ENCODE assay signal across 8 cellular contexts in genomic region chr2:127811397-127811860, GRCh38. TPM values are rescaled to one million over a fixed set of nuclear protein-coding genes. Genes with fewer than 3 reads are reported as not detected.
DNase-seq lines count a peak whose midpoint lies in the region; ATAC-seq lines count a peak whose summit lies in the region.

No MANE protein-coding gene starts in this region.

- H3K4me3 ChIP-seq in iPS-11a (ENCODE audit: low read depth, low read length) = peak overlapping the region; percentile 80

- no peak for DNase-seq in activated naive CD8-positive, alpha-beta T cell treated with anti-CD3 and anti-CD28 coated beads, Interleukin-2, amount 10 ng/mL, durations not matched to agents 7 days and 5 days
- no peak for DNase-seq in activated effector memory CD4-positive, alpha-beta T cell treated with anti-CD3 and anti-CD28 coated beads, Interleukin-2, amount 50 U/mL, for 16 hours
- no peak for DNase-seq in NCI-H2107 treated with DMSO at 0.1 percent for 48 hours (lab: John Stamatoyannopoulos, UW; ENCODE audit: unreplicated experiment)

- POLR2A ChIA-PET in activated naive CD8-positive, alpha-beta T cell treated with anti-CD3 and anti-CD28 coated beads, Interleukin-2, amount 10 ng/mL, durations not matched to agents 7 days and 5 days (lab: Charles Lee) = interaction anchor here (0.6 to 2.2 kb wide), 10 partner anchors 10 to 281 kb away, joined by 3 to 9 read pairs (median 4); partner anchors contain the start of genes POLR2D, SFT2D3 and UGGT1

- peak; percentile 45 for ATAC-seq in GM18498 (IDR thresholded peaks at IDR 0.05; ENCODE audit: unreplicated experiment)
- ATAC-seq in HG03097 (IDR thresholded peaks at IDR 0.05; ENCODE audit: low FRiP score, unreplicated experiment) = peak; percentile 36
- ATAC-seq in activated naive CD8-positive, alpha-beta T cell treated with anti-CD3 and anti-CD28 coated beads, Interleukin-2, amount 10 ng/mL, durations not matched to agents 7 days and 5 days (ENCODE audit: low read depth) = peak; percentile 34
- no peak for ATAC-seq in stimulated activated memory B cell treated with anti-CD40 and anti-IgM and Interleukin-4, amounts not matched to agents 10 μg/mL and 1 μg/mL and 100 μg/mL, for 72 hours
- no peak for ATAC-seq in HG03159 (IDR thresholded peaks at IDR 0.05; ENCODE audit: unreplicated experiment)

- peaks cover 10% of the 10 kb centered on the region for H3K27me3 Mint-ChIP-seq in activated naive CD8-positive, alpha-beta T cell treated with anti-CD3 and anti-CD28 coated beads, Interleukin-2, amount 10 ng/mL, durations not matched to agents 7 days and 5 days
- no peaks in the 10 kb centered on the region for H3K27me3 Mint-ChIP-seq in stimulated activated memory B cell treated with anti-CD40 and anti-IgM and Interleukin-4, amounts not matched to agents 10 μg/mL and 1 μg/mL and 100 μg/mL, for 72 hours

- peak overlapping the region; percentile 98 for H3K27ac Mint-ChIP-seq in activated naive CD8-positive, alpha-beta T cell treated with anti-CD3 and anti-CD28 coated beads, Interleukin-2, amount 10 ng/mL, durations not matched to agents 7 days and 5 days
- H3K27ac Mint-ChIP-seq in stimulated activated memory B cell treated with anti-CD40 and anti-IgM and Interleukin-4, amounts not matched to agents 10 μg/mL and 1 μg/mL and 100 μg/mL, for 72 hours = peak overlapping the region; percentile 98

- peaks cover 12% of the 10 kb centered on the region for H3K36me3 Mint-ChIP-seq in activated naive CD8-positive, alpha-beta T cell treated with anti-CD3 and anti-CD28 coated beads, Interleukin-2, amount 10 ng/mL, durations not matched to agents 7 days and 5 days
- peaks cover 5% of the 10 kb centered on the region for H3K36me3 Mint-ChIP-seq in stimulated activated memory B cell treated with anti-CD40 and anti-IgM and Interleukin-4, amounts not matched to agents 10 μg/mL and 1 μg/mL and 100 μg/mL, for 72 hours

- H3K9me3 Mint-ChIP-seq in activated naive CD8-positive, alpha-beta T cell treated with anti-CD3 and anti-CD28 coated beads, Interleukin-2, amount 10 ng/mL, durations not matched to agents 7 days and 5 days = no peaks in the 10 kb centered on the region
- H3K9me3 Mint-ChIP-seq in stimulated activated memory B cell treated with anti-CD40 and anti-IgM and Interleukin-4, amounts not matched to agents 10 μg/mL and 1 μg/mL and 100 μg/mL, for 72 hours = no peaks in the 10 kb centered on the region

- H3K4me3 Mint-ChIP-seq in activated naive CD8-positive, alpha-beta T cell treated with anti-CD3 and anti-CD28 coated beads, Interleukin-2, amount 10 ng/mL, durations not matched to agents 7 days and 5 days = peak overlapping the region; percentile 92
- H3K4me3 Mint-ChIP-seq in stimulated activated memory B cell treated with anti-CD40 and anti-IgM and Interleukin-4, amounts not matched to agents 10 μg/mL and 1 μg/mL and 100 μg/mL, for 72 hours = peak overlapping the region; percentile 93

- H3K4me1 Mint-ChIP-seq in activated naive CD8-positive, alpha-beta T cell treated with anti-CD3 and anti-CD28 coated beads, Interleukin-2, amount 10 ng/mL, durations not matched to agents 7 days and 5 days = peaks cover 32% of the 10 kb centered on the region
- H3K4me1 Mint-ChIP-seq in stimulated activated memory B cell treated with anti-CD40 and anti-IgM and Interleukin-4, amounts not matched to agents 10 μg/mL and 1 μg/mL and 100 μg/mL, for 72 hours = peaks cover 40% of the 10 kb centered on the region

RNA-seq across cellular contexts. Expression of gene WDR33, which starts 0.5 kb away (rescaled TPM):
- 10 to 100 TPM; 69.1 to 82.2 TPM for total RNA-seq in activated naive CD8-positive, alpha-beta T cell treated with anti-CD3 and anti-CD28 coated beads, Interleukin-2, amount 10 ng/mL, durations not matched to agents 7 days and 5 days

RNA-seq across cellular contexts. Expression of gene POLR2D, which starts 46.5 kb away (rescaled TPM):
- total RNA-seq in activated naive CD8-positive, alpha-beta T cell treated with anti-CD3 and anti-CD28 coated beads, Interleukin-2, amount 10 ng/mL, durations not matched to agents 7 days and 5 days = 10 to 100 TPM; 37.7 to 43.4 TPM

Comparison
In these comparisons a context has a peak if more than half of its experiments do, and no peak if none do; other contexts are left out.
1. ATAC-seq: peak in GM18498 (single experiment), HG03097 (single experiment) and activated naive CD8-positive, alpha-beta T cell treated with anti-CD3 and anti-CD28 coated beads, Interleukin-2, amount 10 ng/mL, durations not matched to agents 7 days and 5 days (single experiment); none in stimulated activated memory B cell treated with anti-CD40 and anti-IgM and Interleukin-4, amounts not matched to agents 10 μg/mL and 1 μg/mL and 100 μg/mL, for 72 hours (single experiment) and HG03159 (single experiment).